8 cellular contexts compared by ENCODE assay signal in the genomic region with DNA sequence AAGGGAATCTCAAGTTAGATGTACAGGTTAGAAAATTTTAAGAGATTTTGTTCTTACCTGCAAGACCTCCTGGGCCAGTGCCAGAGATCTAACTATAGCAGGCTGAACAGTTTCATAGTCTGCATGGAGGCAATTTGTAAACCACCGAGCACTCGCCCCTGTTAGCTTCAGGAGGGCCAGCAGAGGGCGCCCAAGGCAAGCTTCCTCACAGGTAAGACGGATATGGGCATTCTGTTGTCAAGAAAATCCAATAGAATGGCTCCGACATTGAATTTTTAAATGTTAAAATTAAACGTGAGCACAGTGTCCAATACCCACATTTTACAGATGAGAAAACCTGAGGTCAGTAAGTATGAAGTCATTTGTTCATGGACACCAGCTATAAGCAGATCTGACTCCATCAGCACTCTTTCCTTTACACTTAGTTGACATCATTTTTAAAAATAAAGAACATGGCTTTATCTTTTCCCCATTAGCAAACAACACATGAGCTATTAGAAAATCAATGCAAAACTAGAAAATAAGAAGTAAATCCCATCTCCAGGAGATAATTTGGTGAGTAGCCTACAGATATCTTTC. TPM values are rescaled to one million over a fixed set of nuclear protein-coding genes. Genes with fewer than 3 reads are reported as not detected.
DNase-seq lines count a peak whose midpoint lies in the region; TF ChIP-seq lines count a peak whose summit lies in the region.

No MANE protein-coding gene starts in this region.

- H3K4me1 ChIP-seq in trophoblast cell (ENCODE audit: control insufficient read depth in 1 of 2, insufficient read depth in 2 of 2, low read length in 2 of 2) = no peaks in the 10 kb centered on the region

- no peak overlapping the region for H3K4me2 ChIP-seq in trophoblast cell (ENCODE audit: low read length)

- H3K79me1 ChIP-seq in trophoblast cell (ENCODE audit: low read length) = no peaks in the 10 kb centered on the region

- H3K4ac ChIP-seq in trophoblast cell (ENCODE audit: low read depth, low read length) = no peak overlapping the region

- H2BK5ac ChIP-seq in trophoblast cell (ENCODE audit: low read depth, low read length, poor library complexity) = no peak overlapping the region

- no peak overlapping the region for H3K14ac ChIP-seq in trophoblast cell (ENCODE audit: low read length)

- H3K4me1 Mint-ChIP-seq in type B pancreatic cell (ENCODE audit: unreplicated experiment) = no peaks in the 10 kb centered on the region

- H3K79me2 ChIP-seq in trophoblast cell (ENCODE audit: control insufficient read depth, insufficient read depth, low read length, poor library complexity) = no peaks in the 10 kb centered on the region

- no peak overlapping the region for H3K9ac ChIP-seq in trophoblast cell (ENCODE audit: low read length)

- H3K27me3 ChIP-seq in H7 (ENCODE audit: control insufficient read depth, insufficient read depth, low read length) (no peaks in the 10 kb centered on the region; the same call in 1 of the 2 replicates), trophoblast cell (ENCODE audit: insufficient read depth, low read length) (no peaks in the 10 kb centered on the region)

- DNase-seq in DMS79 treated with DMSO at 0.1 percent for 48 hours (lab: John Stamatoyannopoulos, UW) (peak; percentile 75), H7 (peak; percentile 77), NCI-H1092 treated with DMSO at 0.1 percent for 48 hours (lab: John Stamatoyannopoulos, UW) (peak; percentile 80), SK-N-DZ (ENCODE audit: low spot score) (peak; percentile 53), glomerular endothelial cell (ENCODE audit: extremely low read depth, low read depth, low spot score) (peak; percentile 14), trophoblast cell (peak; percentile 55 to 83), type B pancreatic cell (ENCODE audit: extremely low spot score, unreplicated experiment) (no peak)
- peak; percentile 65 for DNase-seq in activated naive CD4-positive, alpha-beta T cell treated with Interleukin-2 at 50 U/mL for 16 hours

- H4K12ac ChIP-seq in trophoblast cell (ENCODE audit: low read depth, low read length) = no peak overlapping the region

- no peak overlapping the region for H3K27ac Mint-ChIP-seq in type B pancreatic cell

- H3K4me3 ChIP-seq in H7 (ENCODE audit: insufficient read depth, low read depth, low read length) (no peak overlapping the region), trophoblast cell (ENCODE audit: low read depth, low read length) (no peak overlapping the region)

- no peak overlapping the region for H2AFZ ChIP-seq in trophoblast cell (ENCODE audit: insufficient read depth, low read length, poor library complexity)

- no peaks in the 10 kb centered on the region for H3K36me3 Mint-ChIP-seq in type B pancreatic cell

- no peak overlapping the region for H3K18ac ChIP-seq in trophoblast cell (ENCODE audit: low read length)

- H3K4me3 Mint-ChIP-seq in type B pancreatic cell = peak overlapping the region; percentile 32

- H2BK12ac ChIP-seq in trophoblast cell (ENCODE audit: low read length) = no peak overlapping the region

- no CpG with 5 or more reads among the region's 6 CpGs for WGBS in trophoblast cell (ENCODE audit: extremely low coverage, insufficient coverage, insufficient read length)

- no peaks in the 10 kb centered on the region for H3K36me3 ChIP-seq in H7 (replicated peaks; ENCODE audit: control insufficient read depth, insufficient read depth, low read length)
- no peaks in the 10 kb centered on the region for H3K36me3 ChIP-seq in trophoblast cell (ENCODE audit: control insufficient read depth in 1 of 2, insufficient read depth in 2 of 2, low read length in 2 of 2)

- H3K9me3 Mint-ChIP-seq in type B pancreatic cell = no peaks in the 10 kb centered on the region

- peaks cover 15% of the 10 kb centered on the region for H3K27me3 Mint-ChIP-seq in type B pancreatic cell

- no peak overlapping the region for H3K23ac ChIP-seq in trophoblast cell (ENCODE audit: low read length)

- peak; percentile 97 for TF ChIP-seq CTCF in type B pancreatic cell (conservative IDR thresholded peaks at IDR 0.05)

- H3K9me3 ChIP-seq in trophoblast cell (ENCODE audit: insufficient read depth, low read depth, low read length) = no peaks in the 10 kb centered on the region

- no peak overlapping the region for H2BK120ac ChIP-seq in trophoblast cell (ENCODE audit: insufficient read depth, low read length, poor library complexity)

- H4K91ac ChIP-seq in trophoblast cell (ENCODE audit: low read depth, low read length) = no peak overlapping the region

- H3K27ac ChIP-seq in trophoblast cell (ENCODE audit: low read depth, low read length) = no peak overlapping the region

- no peak overlapping the region for H4K8ac ChIP-seq in trophoblast cell (ENCODE audit: low read depth, low read length)

- H2AK5ac ChIP-seq in trophoblast cell (ENCODE audit: low read length) = no peak overlapping the region

RNA-seq across cellular contexts. Expression of gene REG4, which starts 2.2 kb away (rescaled TPM):
- not detected in 2 replicates for total RNA-seq in H7 (2014; rRNA removed; shearing (Covaris generic))
- not detected in 2 replicates for polyA plus RNA-seq in SK-N-DZ (2014; cell fraction: cytosol; rRNA removed)
- polyA plus RNA-seq in SK-N-DZ (2014; cell fraction: nucleus; rRNA removed) = not detected in 2 replicates
- not detected in 2 replicates for total RNA-seq in glomerular endothelial cell
- polyA plus RNA-seq in trophoblast cell (2013) = not detected in 2 replicates
- total RNA-seq in type B pancreatic cell (ENCODE audit: low replicate concordance) = 4.3 and 5.8 TPM in 2 replicates

RNA-seq across cellular contexts. Expression of gene HMGCS2, which starts 40.4 kb away (rescaled TPM):
- not detected in 2 replicates for total RNA-seq in H7 (2014; rRNA removed; shearing (Covaris generic))
- polyA plus RNA-seq in SK-N-DZ (2014; cell fraction: cytosol; rRNA removed) = not detected in 2 replicates
- polyA plus RNA-seq in SK-N-DZ (2014; cell fraction: nucleus; rRNA removed) = not detected in 2 replicates
- not detected in 2 replicates for total RNA-seq in glomerular endothelial cell
- 0.07 TPM in 1 of 2 replicates, not detected in the other for polyA plus RNA-seq in trophoblast cell (2013)
- 19.1 and 34.7 TPM in 2 replicates for total RNA-seq in type B pancreatic cell (ENCODE audit: low replicate concordance)

Comparison
In these comparisons a context has a peak if more than half of its experiments do, and no peak if none do; other contexts are left out.
1. RNA of gene HMGCS2, which starts 40.4 kb away (total RNA-seq): 19.1 to 34.7 TPM in type B pancreatic cell; not detected in H7 and not detected in glomerular endothelial cell; every median in the first group is over 10 times any median in the second.